Comparison of ENCODE assay signal across 1 cellular context in the genomic region with DNA sequence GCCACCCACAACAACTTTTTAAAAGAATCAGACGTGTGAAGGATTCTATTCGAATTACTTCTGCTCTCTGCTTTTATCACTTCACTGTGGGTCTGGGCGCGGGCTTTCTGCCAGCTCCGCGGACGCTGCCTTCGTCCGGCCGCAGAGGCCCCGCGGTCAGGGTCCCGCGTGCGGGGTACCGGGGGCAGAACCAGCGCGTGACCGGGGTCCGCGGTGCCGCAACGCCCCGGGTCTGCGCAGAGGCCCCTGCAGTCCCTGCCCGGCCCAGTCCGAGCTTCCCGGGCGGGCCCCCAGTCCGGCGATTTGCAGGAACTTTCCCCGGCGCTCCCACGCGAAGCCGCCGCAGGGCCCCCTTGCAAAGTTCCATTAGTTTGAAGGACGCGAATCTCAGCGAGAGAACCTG.
TF ChIP-seq lines count a peak whose summit lies in the region.

No MANE protein-coding gene starts in this region.

TF ChIP-seq in WTC11, 78 proteins besides CTCF, POLR2A, EP300 and RAD21:
- TF ChIP-seq, protein P1, sequence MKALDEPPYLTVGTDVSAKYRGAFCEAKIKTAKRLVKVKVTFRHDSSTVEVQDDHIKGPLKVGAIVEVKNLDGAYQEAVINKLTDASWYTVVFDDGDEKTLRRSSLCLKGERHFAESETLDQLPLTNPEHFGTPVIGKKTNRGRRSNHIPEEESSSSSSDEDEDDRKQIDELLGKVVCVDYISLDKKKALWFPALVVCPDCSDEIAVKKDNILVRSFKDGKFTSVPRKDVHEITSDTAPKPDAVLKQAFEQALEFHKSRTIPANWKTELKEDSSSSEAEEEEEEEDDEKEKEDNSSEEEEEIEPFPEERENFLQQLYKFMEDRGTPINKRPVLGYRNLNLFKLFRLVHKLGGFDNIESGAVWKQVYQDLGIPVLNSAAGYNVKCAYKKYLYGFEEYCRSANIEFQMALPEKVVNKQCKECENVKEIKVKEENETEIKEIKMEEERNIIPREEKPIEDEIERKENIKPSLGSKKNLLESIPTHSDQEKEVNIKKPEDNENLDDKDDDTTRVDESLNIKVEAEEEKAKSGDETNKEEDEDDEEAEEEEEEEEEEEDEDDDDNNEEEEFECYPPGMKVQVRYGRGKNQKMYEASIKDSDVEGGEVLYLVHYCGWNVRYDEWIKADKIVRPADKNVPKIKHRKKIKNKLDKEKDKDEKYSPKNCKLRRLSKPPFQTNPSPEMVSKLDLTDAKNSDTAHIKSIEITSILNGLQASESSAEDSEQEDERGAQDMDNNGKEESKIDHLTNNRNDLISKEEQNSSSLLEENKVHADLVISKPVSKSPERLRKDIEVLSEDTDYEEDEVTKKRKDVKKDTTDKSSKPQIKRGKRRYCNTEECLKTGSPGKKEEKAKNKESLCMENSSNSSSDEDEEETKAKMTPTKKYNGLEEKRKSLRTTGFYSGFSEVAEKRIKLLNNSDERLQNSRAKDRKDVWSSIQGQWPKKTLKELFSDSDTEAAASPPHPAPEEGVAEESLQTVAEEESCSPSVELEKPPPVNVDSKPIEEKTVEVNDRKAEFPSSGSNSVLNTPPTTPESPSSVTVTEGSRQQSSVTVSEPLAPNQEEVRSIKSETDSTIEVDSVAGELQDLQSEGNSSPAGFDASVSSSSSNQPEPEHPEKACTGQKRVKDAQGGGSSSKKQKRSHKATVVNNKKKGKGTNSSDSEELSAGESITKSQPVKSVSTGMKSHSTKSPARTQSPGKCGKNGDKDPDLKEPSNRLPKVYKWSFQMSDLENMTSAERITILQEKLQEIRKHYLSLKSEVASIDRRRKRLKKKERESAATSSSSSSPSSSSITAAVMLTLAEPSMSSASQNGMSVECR (CRISPR knock-in tag; IDR thresholded peaks at IDR 0.05; ENCODE audit: borderline replicate concordance) = no peak
- TF ChIP-seq, protein P2, sequence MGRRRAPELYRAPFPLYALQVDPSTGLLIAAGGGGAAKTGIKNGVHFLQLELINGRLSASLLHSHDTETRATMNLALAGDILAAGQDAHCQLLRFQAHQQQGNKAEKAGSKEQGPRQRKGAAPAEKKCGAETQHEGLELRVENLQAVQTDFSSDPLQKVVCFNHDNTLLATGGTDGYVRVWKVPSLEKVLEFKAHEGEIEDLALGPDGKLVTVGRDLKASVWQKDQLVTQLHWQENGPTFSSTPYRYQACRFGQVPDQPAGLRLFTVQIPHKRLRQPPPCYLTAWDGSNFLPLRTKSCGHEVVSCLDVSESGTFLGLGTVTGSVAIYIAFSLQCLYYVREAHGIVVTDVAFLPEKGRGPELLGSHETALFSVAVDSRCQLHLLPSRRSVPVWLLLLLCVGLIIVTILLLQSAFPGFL (CRISPR knock-in tag; IDR thresholded peaks at IDR 0.05; ENCODE audit: borderline replicate concordance) = no peak
- TF ChIP-seq JAZF1 (CRISPR knock-in tag; IDR thresholded peaks at IDR 0.05) (no peak), FOXK1 (CRISPR knock-in tag; IDR thresholded peaks at IDR 0.05) (no peak), OVOL2 (CRISPR knock-in tag; IDR thresholded peaks at IDR 0.05; ENCODE audit: borderline replicate concordance) (no peak), ZNF263 (CRISPR knock-in tag; IDR thresholded peaks at IDR 0.05; ENCODE audit: low read depth) (no peak), ZNF232 (CRISPR knock-in tag; IDR thresholded peaks at IDR 0.05) (no peak), ZNF423 (CRISPR knock-in tag; IDR thresholded peaks at IDR 0.05) (no peak), ZNF396 (CRISPR knock-in tag; IDR thresholded peaks at IDR 0.05; ENCODE audit: borderline replicate concordance) (no peak), ESRRA (CRISPR knock-in tag; IDR thresholded peaks at IDR 0.05; ENCODE audit: borderline replicate concordance) (no peak), ZNF317 (CRISPR knock-in tag; IDR thresholded peaks at IDR 0.05; ENCODE audit: borderline replicate concordance, low read depth) (no peak), IRF2 (CRISPR knock-in tag; IDR thresholded peaks at IDR 0.05; ENCODE audit: borderline replicate concordance, low read depth) (no peak), HMGA2 (CRISPR knock-in tag; IDR thresholded peaks at IDR 0.05) (no peak), GTF2I (CRISPR knock-in tag; conservative IDR thresholded peaks at IDR 0.05) (no peak), ZNF416 (CRISPR knock-in tag; IDR thresholded peaks at IDR 0.05) (no peak)
- TF ChIP-seq, protein P3, sequence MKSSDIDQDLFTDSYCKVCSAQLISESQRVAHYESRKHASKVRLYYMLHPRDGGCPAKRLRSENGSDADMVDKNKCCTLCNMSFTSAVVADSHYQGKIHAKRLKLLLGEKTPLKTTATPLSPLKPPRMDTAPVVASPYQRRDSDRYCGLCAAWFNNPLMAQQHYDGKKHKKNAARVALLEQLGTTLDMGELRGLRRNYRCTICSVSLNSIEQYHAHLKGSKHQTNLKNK (CRISPR knock-in tag; IDR thresholded peaks at IDR 0.05) = no peak
- TF ChIP-seq, protein P4, sequence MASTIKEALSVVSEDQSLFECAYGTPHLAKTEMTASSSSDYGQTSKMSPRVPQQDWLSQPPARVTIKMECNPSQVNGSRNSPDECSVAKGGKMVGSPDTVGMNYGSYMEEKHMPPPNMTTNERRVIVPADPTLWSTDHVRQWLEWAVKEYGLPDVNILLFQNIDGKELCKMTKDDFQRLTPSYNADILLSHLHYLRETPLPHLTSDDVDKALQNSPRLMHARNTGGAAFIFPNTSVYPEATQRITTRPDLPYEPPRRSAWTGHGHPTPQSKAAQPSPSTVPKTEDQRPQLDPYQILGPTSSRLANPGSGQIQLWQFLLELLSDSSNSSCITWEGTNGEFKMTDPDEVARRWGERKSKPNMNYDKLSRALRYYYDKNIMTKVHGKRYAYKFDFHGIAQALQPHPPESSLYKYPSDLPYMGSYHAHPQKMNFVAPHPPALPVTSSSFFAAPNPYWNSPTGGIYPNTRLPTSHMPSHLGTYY (CRISPR knock-in tag; IDR thresholded peaks at IDR 0.05) = no peak
- TF ChIP-seq, protein P5, sequence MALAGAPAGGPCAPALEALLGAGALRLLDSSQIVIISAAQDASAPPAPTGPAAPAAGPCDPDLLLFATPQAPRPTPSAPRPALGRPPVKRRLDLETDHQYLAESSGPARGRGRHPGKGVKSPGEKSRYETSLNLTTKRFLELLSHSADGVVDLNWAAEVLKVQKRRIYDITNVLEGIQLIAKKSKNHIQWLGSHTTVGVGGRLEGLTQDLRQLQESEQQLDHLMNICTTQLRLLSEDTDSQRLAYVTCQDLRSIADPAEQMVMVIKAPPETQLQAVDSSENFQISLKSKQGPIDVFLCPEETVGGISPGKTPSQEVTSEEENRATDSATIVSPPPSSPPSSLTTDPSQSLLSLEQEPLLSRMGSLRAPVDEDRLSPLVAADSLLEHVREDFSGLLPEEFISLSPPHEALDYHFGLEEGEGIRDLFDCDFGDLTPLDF (CRISPR knock-in tag; IDR thresholded peaks at IDR 0.05) = no peak
